8 cellular contexts compared by ENCODE assay signal in the genomic region with DNA sequence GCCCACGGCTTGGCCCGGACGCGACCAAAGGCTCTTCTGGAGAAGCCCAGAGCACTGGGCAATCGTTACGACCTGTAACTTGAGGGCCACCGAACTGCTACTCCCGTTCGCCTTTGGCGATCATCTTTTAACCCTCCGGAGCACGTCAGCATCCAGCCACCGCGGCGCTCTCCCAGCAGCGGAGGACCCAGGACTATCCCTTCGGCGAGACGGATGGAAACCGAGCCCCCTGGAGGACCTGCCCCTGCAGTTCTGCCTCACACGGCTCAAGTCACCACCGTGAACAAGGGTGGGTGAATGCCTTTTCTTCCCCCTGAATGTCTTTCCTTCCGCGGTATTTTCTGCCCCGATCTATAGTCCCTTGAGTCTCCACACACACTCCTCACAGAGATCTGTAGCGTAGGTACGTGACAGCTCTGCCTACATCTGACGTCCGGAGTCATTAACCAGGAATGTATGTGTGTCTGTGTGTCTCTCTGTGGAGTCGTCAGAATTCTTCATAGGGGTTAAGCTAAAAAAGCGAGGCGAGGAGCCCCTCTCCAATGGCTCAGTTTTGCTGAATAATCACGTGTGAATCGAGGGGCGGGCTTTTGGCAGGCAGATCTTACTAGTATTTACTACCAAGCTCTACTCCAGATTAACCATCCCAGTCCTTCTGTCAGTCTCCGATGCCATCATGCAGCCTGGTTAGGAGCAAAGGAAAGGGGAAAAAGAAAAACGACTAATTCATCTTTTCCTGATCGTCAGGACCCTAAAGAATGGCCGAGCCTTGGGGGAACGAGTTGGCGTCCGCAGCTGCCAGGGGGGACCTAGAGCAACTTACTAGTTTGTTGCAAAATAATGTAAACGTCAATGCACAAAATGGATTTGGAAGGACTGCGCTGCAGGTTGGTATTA. TPM values are rescaled to one million over a fixed set of nuclear protein-coding genes. Genes with fewer than 3 reads are reported as not detected.
DNase-seq lines count a peak whose midpoint lies in the region; ATAC-seq lines count a peak whose summit lies in the region.

TSS of gene CDKN2C (plus strand) at position 635 of the 897 bp plus-strand sequence. CDS start at position 759, 124 bp downstream.

- CTCF ChIA-PET in T-cell (lab: Charles Lee) = interaction anchor here (0.5 to 3.6 kb wide), 7 partner anchors 8 to 1103 kb away, joined by 3 to 26 read pairs (median 5); partner anchors contain the start of gene FAF1 (in 2 of the 2)

- peak within 1 kb of the TSS; percentile 96 to 98 (median 98) for H3K4me3 Mint-ChIP-seq in T-cell

- H3K27ac Mint-ChIP-seq in T-cell = peak within 1 kb of the TSS; percentile 87 to 94

- POLR2A ChIA-PET in T-cell (lab: Charles Lee) = interaction anchor here (0.6 to 3.1 kb wide), 5 partner anchors 9 to 273 kb away, joined by 4 to 23 read pairs (median 5); partner anchors contain the start of gene FAF1 (in 2 of the 2)

- DNase-seq in NK-92 treated with Interleukin-12 subunit alpha and Interleukin-12 subunit beta, amount 100 ng/mL, for 24 hours (lab: John Stamatoyannopoulos, UW) = peak; percentile 61
- no peak for DNase-seq in NK-92 (lab: John Stamatoyannopoulos, UW; ENCODE audit: unreplicated experiment)
- DNase-seq in NCI-H146 (lab: John Stamatoyannopoulos, UW) = peak; percentile 84
- peak; percentile 26 to 69 (median 52) for DNase-seq in T-cell
- peak; percentile 87 for DNase-seq in astrocyte of the hippocampus (ENCODE audit: low read depth, low spot score)
- DNase-seq in hepatic stellate cell (ENCODE audit: low spot score) = peak; percentile 75
- DNase-seq in pulmonary artery endothelial cell (ENCODE audit: low read depth, low spot score) = no peak

- no peaks in the 10 kb centered on the region for H3K36me3 Mint-ChIP-seq in T-cell

- no peaks in the 10 kb centered on the region for H3K9me3 Mint-ChIP-seq in T-cell

- peak; percentile 36 for ATAC-seq in HG02884 (IDR thresholded peaks at IDR 0.05; ENCODE audit: unreplicated experiment)
- peak; percentile 8 to 44 (median 22) for ATAC-seq in T-cell (replicated peaks in 1 of 4)

- peaks cover 25 to 33% (median 31%) of the 10 kb centered on the region in 3 donors for H3K4me1 Mint-ChIP-seq in T-cell

- peaks cover 0 to 11% of the 10 kb centered on the region in 2 donors for H3K27me3 Mint-ChIP-seq in T-cell

RNA-seq across cellular contexts. Expression of gene CDKN2C, which starts in this region (rescaled TPM):
- total RNA-seq in T-cell (1 to 10 TPM; 3.2 to 7.1 (median 5.0) TPM), pulmonary artery endothelial cell (15.7 and 21.8 TPM in 2 replicates)

Comparison
In these comparisons a context has a peak if more than half of its experiments do, and no peak if none do; other contexts are left out.
1. DNase-seq: peak in NK-92 treated with Interleukin-12 subunit alpha and Interleukin-12 subunit beta, amount 100 ng/mL, for 24 hours (single experiment), NCI-H146 (single experiment), T-cell (34 of 34), astrocyte of the hippocampus (single experiment) and hepatic stellate cell (single experiment); none in NK-92 (single experiment) and pulmonary artery endothelial cell (single experiment).